ENCODE assay signal across 9 cellular contexts in genomic region chr9:14314929-14315753, GRCh38. TPM values are rescaled to one million over a fixed set of nuclear protein-coding genes. Genes with fewer than 3 reads are reported as not detected.
DNase-seq lines count a peak whose midpoint lies in the region; ATAC-seq, FAIRE-seq and TF ChIP-seq lines count a peak whose summit lies in the region.
"Had no signal": no experiment of that assay in that cellular context is flagged by ENCODE, and none has a peak within 500 bp of the region (broad histone marks: within the 10 kb centered on the region; RNA-seq: fewer than 3 reads in every experiment).

No MANE protein-coding gene starts in this region.

- H2AFZ ChIP-seq in astrocyte (ENCODE audit: low read depth, low read length) (peak overlapping the region; percentile 65), trophoblast cell (ENCODE audit: insufficient read depth, low read length, poor library complexity) (peak overlapping the region; percentile 79)

- peak overlapping the region; percentile 94 for H3K9ac ChIP-seq in astrocyte (ENCODE audit: low read length)
- H3K9ac ChIP-seq in trophoblast cell (ENCODE audit: low read length) = peak overlapping the region; percentile 71

- WGBS in trophoblast cell (ENCODE audit: extremely low coverage, insufficient coverage, insufficient read length) = no CpG with 5 or more reads among the region's 105 CpGs

- peak overlapping the region; percentile 95 for H4K12ac ChIP-seq in trophoblast cell (ENCODE audit: low read depth, low read length)

- peak overlapping the region; percentile 66 for H3K4me3 ChIP-seq in astrocyte (ENCODE audit: insufficient read depth, low read depth, low read length)
- H3K4me3 ChIP-seq in trophoblast cell (ENCODE audit: low read depth, low read length) = peak overlapping the region; percentile 76

- H3K23ac ChIP-seq in trophoblast cell (ENCODE audit: low read length) = no peak overlapping the region

- H3K36me3 Mint-ChIP-seq in astrocyte (ENCODE audit: low read depth, unreplicated experiment) = peaks cover 1% of the 10 kb centered on the region

- H3K4me1 ChIP-seq in astrocyte (ENCODE audit: insufficient read depth, low read length) (peaks cover 15% of the 10 kb centered on the region), trophoblast cell (ENCODE audit: control insufficient read depth in 1 of 2, insufficient read depth in 2 of 2, low read length in 2 of 2) (peaks cover 0 to 3% of the 10 kb centered on the region in 2 experiments)

- DNase-seq in activated T-cell treated with anti-CD3 and anti-CD28 coated beads, Interleukin-2, amount 50 U/mL, for 1 hour = peak; percentile 26
- DNase-seq in activated T-cell treated with anti-CD3 and anti-CD28 coated beads for 4 hours (no peak), NCI-H526 (lab: John Stamatoyannopoulos, UW) (peak; percentile 27 to 85), astrocyte (ENCODE audit: low read depth) (peak; percentile 77), left ventricle myocardium superior (peak; percentile 98), trophoblast cell (peak; percentile 24 to 52)

- peak overlapping the region; percentile 76 for H3K18ac ChIP-seq in trophoblast cell (ENCODE audit: low read length)

- H2AK5ac ChIP-seq in trophoblast cell (ENCODE audit: low read length) = no peak overlapping the region

- no peaks in the 10 kb centered on the region for H3K9me3 Mint-ChIP-seq in astrocyte (ENCODE audit: unreplicated experiment)

- peak overlapping the region; percentile 94 for H3K4me3 Mint-ChIP-seq in astrocyte (ENCODE audit: unreplicated experiment)

- ATAC-seq in HG03039 (IDR thresholded peaks at IDR 0.05; ENCODE audit: unreplicated experiment) (peak; percentile 38), left ventricle myocardium superior (peak; percentile 82), GM18870 (IDR thresholded peaks at IDR 0.05; ENCODE audit: unreplicated experiment) (no peak)

- peak overlapping the region; percentile 97 for H2BK120ac ChIP-seq in trophoblast cell (ENCODE audit: insufficient read depth, low read length, poor library complexity)

- H3K27ac Mint-ChIP-seq in astrocyte (ENCODE audit: unreplicated experiment) = peak overlapping the region; percentile 97

- H3K27me3 ChIP-seq in astrocyte (ENCODE audit: insufficient read depth, low read length) (no peaks in the 10 kb centered on the region), trophoblast cell (ENCODE audit: insufficient read depth, low read length) (peaks cover 4% of the 10 kb centered on the region)

- H3K9me3 ChIP-seq in astrocyte (ENCODE audit: insufficient read depth, low read depth, low read length) (no peaks in the 10 kb centered on the region), trophoblast cell (ENCODE audit: insufficient read depth, low read depth, low read length) (no peaks in the 10 kb centered on the region)

- H3K79me1 ChIP-seq in trophoblast cell (ENCODE audit: low read length) = peaks cover 18% of the 10 kb centered on the region

- H3K27ac ChIP-seq in astrocyte (ENCODE audit: low read depth, low read length) = peak overlapping the region; percentile 78
- H3K27ac ChIP-seq in trophoblast cell (ENCODE audit: low read depth, low read length) = peak overlapping the region; percentile 68

- peak overlapping the region; percentile 96 for H4K8ac ChIP-seq in trophoblast cell (ENCODE audit: low read depth, low read length)

- peak overlapping the region; percentile 91 for H3K14ac ChIP-seq in trophoblast cell (ENCODE audit: low read length)

- peaks cover 2% of the 10 kb centered on the region for H3K27me3 Mint-ChIP-seq in astrocyte (ENCODE audit: low read depth, unreplicated experiment)

- peak overlapping the region; percentile 86 for H3K4ac ChIP-seq in trophoblast cell (ENCODE audit: low read depth, low read length)

- TF ChIP-seq CTCF in astrocyte (IDR thresholded peaks at IDR 0.05; ENCODE audit: insufficient read depth, low read depth, low read length) = no peak

- no peaks in the 10 kb centered on the region for H3K36me3 ChIP-seq in astrocyte (ENCODE audit: insufficient read depth, low read length)
- no peaks in the 10 kb centered on the region for H3K36me3 ChIP-seq in trophoblast cell (ENCODE audit: control insufficient read depth in 1 of 2, insufficient read depth in 2 of 2, low read length in 2 of 2)

- H3K79me2 ChIP-seq in astrocyte (ENCODE audit: insufficient read depth, low read length) (peaks cover 55% of the 10 kb centered on the region), trophoblast cell (ENCODE audit: control insufficient read depth, insufficient read depth, low read length, poor library complexity) (peaks cover 6% of the 10 kb centered on the region)

- peaks cover 24% of the 10 kb centered on the region for H3K4me1 Mint-ChIP-seq in astrocyte (ENCODE audit: low read depth, unreplicated experiment)

- peak overlapping the region; percentile 11 for H2BK12ac ChIP-seq in trophoblast cell (ENCODE audit: low read length)

- intact Hi-C loops in left ventricle myocardium superior (cut with micrococcal nuclease) = loop anchor here (10.0 kb wide), 1 partner anchor 60 kb away; no protein-coding TSS in a partner anchor

- H4K20me1 ChIP-seq in astrocyte (ENCODE audit: insufficient read depth, low read length) = no peaks in the 10 kb centered on the region

- FAIRE-seq in astrocyte (lab: Jason Lieb, UNC) = no peak
- FAIRE-seq: islet of Langerhans had no signal

- peak overlapping the region; percentile 96 for H3K4me2 ChIP-seq in astrocyte (ENCODE audit: low read length)
- H3K4me2 ChIP-seq in trophoblast cell (ENCODE audit: low read length) = peak overlapping the region; percentile 93

- H4K91ac ChIP-seq in trophoblast cell (ENCODE audit: low read depth, low read length) = peak overlapping the region; percentile 96

- H2BK5ac ChIP-seq in trophoblast cell (ENCODE audit: low read depth, low read length, poor library complexity) = peak overlapping the region; percentile 36

RNA-seq across cellular contexts. Expression of gene NFIB, which starts 1.2 kb away (rescaled TPM):
- total RNA-seq in astrocyte (8.8 and 9.4 TPM in 2 replicates), left ventricle myocardium superior (110 TPM)
- 0.96 and 1.2 TPM in 2 replicates for polyA plus RNA-seq in trophoblast cell (2013)

Comparison
In these comparisons a context has a peak if more than half of its experiments do, and no peak if none do; other contexts are left out.
1. RNA of gene NFIB, which starts 1.2 kb away (total RNA-seq): 110 TPM in left ventricle myocardium superior (single experiment); 8.8 to 9.4 TPM in astrocyte; every median in the first group is over 10 times any median in the second.